1 cellular context compared by ENCODE assay signal in genomic region chr10:91908358-91909177, GRCh38.
TF ChIP-seq lines count a peak whose summit lies in the region.

No MANE protein-coding gene starts in this region.

TF ChIP-seq in GM12878, 131 proteins besides CTCF, POLR2A, EP300 and RAD21 (continued from another document):
- no peak for TF ChIP-seq HDAC2 (IDR thresholded peaks at IDR 0.05)
- TF ChIP-seq CBX3 (IDR thresholded peaks at IDR 0.05; ENCODE audit: borderline replicate concordance, low read depth) = no peak
- TF ChIP-seq YY1 (IDR thresholded peaks at IDR 0.05; ENCODE audit: low read depth, low read length) = peak; percentile 52; the same call in 1 of the 2 replicates
- TF ChIP-seq ZNF687 (IDR thresholded peaks at IDR 0.05) = peak; percentile 48; the same call in 1 of the 2 replicates
- no peak for TF ChIP-seq ELK1 (IDR thresholded peaks at IDR 0.05; ENCODE audit: low read depth, low read length)
- no peak for TF ChIP-seq SRF (IDR thresholded peaks at IDR 0.05; ENCODE audit: low read depth in 2 of 2, low read length in 2 of 2)
- TF ChIP-seq BHLHE40 (IDR thresholded peaks at IDR 0.05; ENCODE audit: borderline replicate concordance in 1 of 2, low read depth in 2 of 2, low read length in 1 of 2) = peak in 1 of 2 experiments; percentile 71; a peak in 2 of 4 replicates
- TF ChIP-seq ETV6 (conservative IDR thresholded peaks at IDR 0.05 in 1 of 2, IDR thresholded peaks at IDR 0.05 in 1 of 2; ENCODE audit: borderline replicate concordance in 1 of 2, low read depth in 1 of 2) = no peak
- no peak for TF ChIP-seq PML (IDR thresholded peaks at IDR 0.05; ENCODE audit: low read length)
- no peak for TF ChIP-seq CHD4 (IDR thresholded peaks at IDR 0.05)
- TF ChIP-seq IRF4 (IDR thresholded peaks at IDR 0.05; ENCODE audit: low read depth, low read length) = no peak
- TF ChIP-seq SMAD5 (IDR thresholded peaks at IDR 0.05; ENCODE audit: low read depth) = no peak
- TF ChIP-seq TCF7 (IDR thresholded peaks at IDR 0.05; ENCODE audit: borderline replicate concordance) = no peak
- no peak for TF ChIP-seq NR2C2 (IDR thresholded peaks at IDR 0.05; ENCODE audit: borderline replicate concordance, control insufficient read depth, insufficient read length, low read depth)
- no peak for TF ChIP-seq CEBPB (IDR thresholded peaks at IDR 0.05; ENCODE audit: borderline replicate concordance in 1 of 2, low read depth in 2 of 2, low read length in 2 of 2)
- no peak for TF ChIP-seq TCF3 (IDR thresholded peaks at IDR 0.05; ENCODE audit: borderline replicate concordance, insufficient read depth, low read depth, low read length)
- TF ChIP-seq RCOR1 (conservative IDR thresholded peaks at IDR 0.05; ENCODE audit: low read depth, low read length) = no peak
- peak; percentile 17 for TF ChIP-seq MEF2B (IDR thresholded peaks at IDR 0.05; ENCODE audit: partially characterized antibody, poor library complexity, severe bottlenecking)
- TF ChIP-seq ZNF622 (IDR thresholded peaks at IDR 0.05) = no peak
